10 cellular contexts compared by ENCODE assay signal in genomic region chr5:95923918-95924559, GRCh38. TPM values are rescaled to one million over a fixed set of nuclear protein-coding genes. Genes with fewer than 3 reads are reported as not detected.
A peak's percentile ranks its signal among the peaks of the same experiment; 100 is the strongest.
DNase-seq lines count a peak whose midpoint lies in the region; ATAC-seq and TF ChIP-seq lines count a peak whose summit lies in the region.
"Had no signal": no experiment of that assay in that cellular context is flagged by ENCODE, and none has a peak within 500 bp of the region (broad histone marks: within the 10 kb centered on the region; RNA-seq: fewer than 3 reads in every experiment).

No MANE protein-coding gene starts in this region.

- H3K4me1 Mint-ChIP-seq in MCF 10A (ENCODE audit: insufficient read depth, unreplicated experiment): peaks cover 50% of the 10 kb centered on the region

- BruUV-seq in MCF 10A (replicated peaks; lab: Mats Ljungman, UMichigan) (no TSS peak), OCI-LY7 (replicated peaks; lab: Mats Ljungman, UMichigan) (no TSS peak)

- DNase-seq in MCF 10A (ENCODE audit: unreplicated experiment) (no peak), breast epithelium (ENCODE audit: low spot score in 2 of 2) (no peak), OCI-LY7 (ENCODE audit: low spot score) (peak; percentile 3), RKO (ENCODE audit: low spot score) (no peak), NCI-H226 (no peak), T-helper 2 cell (no peak)
- DNase-seq in activated naive CD4-positive, alpha-beta T cell treated with Interleukin-2 at 50 U/mL for 16 hours: no peak
- DNase-seq: NCI-H524 treated with DMSO at 0.1 percent for 48 hours had no signal

- no peaks in the 10 kb centered on the region for H3K9me2 ChIP-seq in OCI-LY7 (ENCODE audit: insufficient read depth, low read length)

- H3K36me3 ChIP-seq in breast epithelium: no peaks in the 10 kb centered on the region
- no peaks in the 10 kb centered on the region for H3K36me3 ChIP-seq in OCI-LY7 (ENCODE audit: insufficient read depth, low read length)

- POLR2A ChIA-PET in MCF 10A (lab: Yijun Ruan, JAX): interaction anchor here (0.7 to 3.5 kb wide), 27 partner anchors 8 to 413 kb away, joined by 3 to 43 read pairs (median 5); partner anchors contain the start of gene ELL2
- POLR2A ChIA-PET in OCI-LY7 (lab: Charles Lee): interaction anchor here (1.3 to 2.3 kb wide), 2 partner anchors 9 to 13 kb away, joined by 4 to 10 read pairs; no protein-coding TSS in a partner anchor

- H3K27me3 Mint-ChIP-seq in MCF 10A (ENCODE audit: insufficient read depth, unreplicated experiment): no peaks in the 10 kb centered on the region

- CTCF ChIA-PET in MCF 10A (lab: Yijun Ruan, JAX) (interaction anchor here (0.7 to 1.6 kb wide), 8 partner anchors 20 to 421 kb away, joined by 3 to 6 read pairs (median 4); no protein-coding TSS in a partner anchor), OCI-LY7 (lab: Charles Lee; ENCODE audit: unreplicated experiment) (interaction anchor here (0.6 kb wide), 1 partner anchor 679 kb away, joined by 3 read pairs; no protein-coding TSS in a partner anchor)

- H3K27ac Mint-ChIP-seq in MCF 10A (ENCODE audit: low read depth, unreplicated experiment): peak overlapping the region; percentile 87

- TF ChIP-seq CTCF in MCF 10A (IDR thresholded peaks at IDR 0.05; ENCODE audit: unreplicated experiment) (no peak), breast epithelium (IDR thresholded peaks at IDR 0.05) (no peak), OCI-LY7 (conservative IDR thresholded peaks at IDR 0.05; ENCODE audit: low read length) (no peak)

- no peaks in the 10 kb centered on the region for H3K79me2 ChIP-seq in OCI-LY7 (ENCODE audit: insufficient read depth, low read depth, low read length)

- no peak for TF ChIP-seq POLR2A in breast epithelium (IDR thresholded peaks at IDR 0.05)

- intact Hi-C loops in MCF 10A (cut with micrococcal nuclease): loop anchor here (5.0 kb wide), 1 partner anchor 143 kb away; no protein-coding TSS in a partner anchor
- intact Hi-C loops in breast epithelium (cut with DNase I; ENCODE audit: low total_unique reads): no loop called here
- intact Hi-C loops in OCI-LY7 (cut with micrococcal nuclease; ENCODE audit: unreplicated experiment): no loop called here

- H3K36me3 Mint-ChIP-seq in MCF 10A (ENCODE audit: insufficient read depth, unreplicated experiment): peaks cover 14% of the 10 kb centered on the region

- no peaks in the 10 kb centered on the region for H3K27me3 ChIP-seq in breast epithelium
- H3K27me3 ChIP-seq: vagina had no signal

- H3K9me3 Mint-ChIP-seq in MCF 10A (ENCODE audit: unreplicated experiment): no peaks in the 10 kb centered on the region

- no peak overlapping the region for H3K4me3 Mint-ChIP-seq in MCF 10A (ENCODE audit: unreplicated experiment)

- H3K9me3 ChIP-seq in breast epithelium: no peaks in the 10 kb centered on the region
- no peaks in the 10 kb centered on the region for H3K9me3 ChIP-seq in OCI-LY7 (ENCODE audit: low read length)
- H3K9me3 ChIP-seq: vagina had no signal

- no peak overlapping the region for H3K27ac ChIP-seq in breast epithelium
- no peak overlapping the region for H3K27ac ChIP-seq in OCI-LY7 (ENCODE audit: low read depth, low read length, poor library complexity, severe bottlenecking)
- H3K27ac ChIP-seq: vagina had no signal

- ATAC-seq in HG03025 (IDR thresholded peaks at IDR 0.05; ENCODE audit: low FRiP score, unreplicated experiment): peak; percentile 31

- H3K4me3 ChIP-seq in breast epithelium (no peak overlapping the region), OCI-LY7 (ENCODE audit: low read depth, low read length, poor library complexity, severe bottlenecking) (no peak overlapping the region)
- H3K4me3 ChIP-seq: vagina had no signal

- no peak overlapping the region for H3K4me2 ChIP-seq in OCI-LY7 (ENCODE audit: low read length)

- no peaks in the 10 kb centered on the region for H3K4me1 ChIP-seq in breast epithelium
- no peaks in the 10 kb centered on the region for H3K4me1 ChIP-seq in OCI-LY7 (ENCODE audit: insufficient read depth, low read length, poor library complexity, severe bottlenecking)

- no peak overlapping the region for H2AFZ ChIP-seq in OCI-LY7 (ENCODE audit: low read length)

- H4K20me1 ChIP-seq in OCI-LY7 (ENCODE audit: insufficient read depth, low read length): no peaks in the 10 kb centered on the region

RNA-seq across cellular contexts. Expression of gene ELL2, which starts 37.6 kb away (rescaled TPM):
- total RNA-seq in MCF 10A (2022) (144 and 147 TPM in 2 replicates), breast epithelium (100 to 1,000 TPM in 2 of 3 donors, 10 to 100 TPM in 1; 95.7 to 211 (median 168) TPM), OCI-LY7 (2022) (4.7 and 6.7 TPM in 2 replicates)
- total RNA-seq in OCI-LY7 (2014; rRNA removed; shearing (Covaris generic)): 0.98 and 2.1 TPM in 2 replicates

Comparison
In these comparisons a context has a peak if more than half of its experiments do, and no peak if none do; other contexts are left out.
1. RNA of gene ELL2, which starts 37.6 kb away (total RNA-seq): 95.7 to 211 TPM in breast epithelium and 144 to 147 TPM in MCF 10A; 0.98 to 6.7 TPM in OCI-LY7; every median in the first group is over 10 times any median in the second.